In genomic region chr2:184351126-184351525, GRCh38 we compare ENCODE assay signal across 26 cellular contexts.
"Had no signal": no experiment of that assay in that cellular context is flagged by ENCODE, and none has a peak within 500 bp of the region (broad histone marks: within the 10 kb centered on the region; RNA-seq: fewer than 3 reads in every experiment).

No MANE protein-coding gene starts in this region.

- DNase-seq: activated CD4-positive, alpha-beta memory T cell treated with anti-CD3 and anti-CD28 coated beads for 36 hours; activated CD4-positive, alpha-beta T cell treated with anti-CD3 and anti-CD28 coated beads for 36 hours; activated CD8-positive, alpha-beta memory T cell treated with anti-CD3 and anti-CD28 coated beads for 24 hours; activated gamma-delta T cell; activated naive CD4-positive, alpha-beta T cell treated with anti-CD3 and anti-CD28 coated beads, Interleukin-2, amount 50 U/mL, for 16 hours; activated naive CD8-positive, alpha-beta T cell treated with anti-CD3 and anti-CD28 coated beads, Interleukin-2, amount 10 ng/mL, durations not matched to agents 7 days and 5 days; activated T-cell treated with anti-CD3 and anti-CD28 coated beads, Interleukin-2, amount 50 U/mL, for 4 hours; adrenal gland; aorta; caudate nucleus; colonic mucosa; KBM-7; NCI-H1092; NCI-H1417; NCI-H1694; NCI-H2029; NCI-H2107; NCI-H345; NCI-H510A treated with DMSO at 0.1 percent for 48 hours; NCI-H69; PC-9; SHP77 treated with DMSO at 0.1 percent for 48 hours; T-helper 17 cell had no signal

- H3K4me3 ChIP-seq: adrenal gland, breast epithelium, colonic mucosa, PC-9 had no signal

- H3K36me3 ChIP-seq: adrenal gland, breast epithelium, colonic mucosa had no signal

- H2AFZ ChIP-seq: PC-9 had no signal

- H3K4me3 Mint-ChIP-seq: activated CD4-positive, alpha-beta memory T cell treated with anti-CD3 and anti-CD28 coated beads for 36 hours; activated CD4-positive, alpha-beta T cell treated with anti-CD3 and anti-CD28 coated beads for 36 hours; activated naive CD8-positive, alpha-beta T cell treated with anti-CD3 and anti-CD28 coated beads, Interleukin-2, amount 10 ng/mL, durations not matched to agents 7 days and 5 days; activated T-cell treated with anti-CD3 and anti-CD28 coated beads, Interleukin-2, amount 50 U/mL, for 4 hours; activated T-helper 17 cell treated with anti-CD3 and anti-CD28 coated beads, Interleukin-2, amount 50 U/mL, for 72 hours; T-helper 17 cell had no signal

- H3K4me2 ChIP-seq: PC-9 had no signal

- H3K9me3 ChIP-seq: adrenal gland, breast epithelium, colonic mucosa had no signal

- H3K36me3 Mint-ChIP-seq: activated CD4-positive, alpha-beta memory T cell treated with anti-CD3 and anti-CD28 coated beads for 36 hours; activated naive CD8-positive, alpha-beta T cell treated with anti-CD3 and anti-CD28 coated beads, Interleukin-2, amount 10 ng/mL, durations not matched to agents 7 days and 5 days had no signal

- H3K27me3 ChIP-seq: adrenal gland, breast epithelium, colonic mucosa had no signal

- H3K27ac Mint-ChIP-seq: activated CD4-positive, alpha-beta memory T cell treated with anti-CD3 and anti-CD28 coated beads for 36 hours; activated CD4-positive, alpha-beta T cell treated with anti-CD3 and anti-CD28 coated beads for 36 hours; activated naive CD8-positive, alpha-beta T cell treated with anti-CD3 and anti-CD28 coated beads, Interleukin-2, amount 10 ng/mL, durations not matched to agents 7 days and 5 days; activated T-helper 17 cell treated with anti-CD3 and anti-CD28 coated beads, Interleukin-2, amount 50 U/mL, for 72 hours; T-helper 17 cell had no signal

- H3K4me1 ChIP-seq: adrenal gland, breast epithelium, colonic mucosa had no signal

- ATAC-seq: activated CD4-positive, alpha-beta T cell treated with anti-CD3 and anti-CD28 coated beads for 36 hours; activated T-cell treated with anti-CD3 and anti-CD28 coated beads, Interleukin-2, amount 50 U/mL, for 4 hours; activated T-helper 17 cell treated with anti-CD3 and anti-CD28 coated beads, Interleukin-2, amount 50 U/mL, for 72 hours; T-helper 17 cell had no signal

- H3K27ac ChIP-seq: adrenal gland, breast epithelium, colonic mucosa, PC-9, VCaP had no signal

- H3K4me1 Mint-ChIP-seq: activated CD4-positive, alpha-beta T cell treated with anti-CD3 and anti-CD28 coated beads for 36 hours; activated T-helper 17 cell treated with anti-CD3 and anti-CD28 coated beads, Interleukin-2, amount 50 U/mL, for 72 hours had no signal

- H3K27me3 Mint-ChIP-seq: activated CD4-positive, alpha-beta memory T cell treated with anti-CD3 and anti-CD28 coated beads for 36 hours; activated CD4-positive, alpha-beta T cell treated with anti-CD3 and anti-CD28 coated beads for 36 hours; activated naive CD8-positive, alpha-beta T cell treated with anti-CD3 and anti-CD28 coated beads, Interleukin-2, amount 10 ng/mL, durations not matched to agents 7 days and 5 days; activated T-helper 17 cell treated with anti-CD3 and anti-CD28 coated beads, Interleukin-2, amount 50 U/mL, for 72 hours; T-helper 17 cell had no signal
